In the genomic region with DNA sequence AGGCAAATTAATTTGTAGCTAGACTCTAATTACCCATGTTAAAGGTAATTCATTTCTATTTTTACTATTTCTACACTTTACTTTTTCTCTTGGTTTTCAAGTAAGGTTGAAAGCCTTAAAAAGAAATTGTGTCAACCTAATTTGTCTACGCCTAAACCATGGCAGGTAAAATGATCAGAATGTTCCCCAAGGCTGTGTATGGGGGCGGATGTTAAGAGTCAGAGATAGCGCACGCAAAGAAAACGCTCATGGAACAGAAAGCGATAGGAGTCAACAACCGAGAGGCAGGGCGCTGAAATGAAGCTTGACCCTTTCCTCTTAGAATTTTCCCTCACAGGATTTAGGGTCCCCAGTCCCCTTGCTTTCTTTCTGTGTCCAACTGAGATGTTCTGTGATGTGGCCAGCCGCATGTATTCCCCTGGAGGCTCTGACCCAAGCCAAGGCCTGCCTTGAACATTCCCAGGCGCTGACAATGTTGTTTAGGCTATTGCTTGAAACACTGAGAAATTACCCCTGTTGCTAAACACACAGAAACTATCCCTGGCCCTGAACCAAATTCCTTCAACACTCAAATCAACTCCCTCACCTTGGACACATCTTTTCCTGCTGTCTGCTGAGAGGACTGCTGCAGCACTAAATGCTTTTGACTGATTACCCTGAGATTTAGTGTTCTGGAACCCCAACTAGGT, we compare ENCODE assay signal across 26 cellular contexts. TPM values are rescaled to one million over a fixed set of nuclear protein-coding genes. Genes with fewer than 3 reads are reported as not detected.
DNase-seq lines count a peak whose midpoint lies in the region; FAIRE-seq and TF ChIP-seq lines count a peak whose summit lies in the region.
"Had no signal": no experiment of that assay in that cellular context is flagged by ENCODE, and none has a peak within 500 bp of the region (broad histone marks: within the 10 kb centered on the region; RNA-seq: fewer than 3 reads in every experiment).

No MANE protein-coding gene starts in this region.

- H4K8ac ChIP-seq in trophoblast cell (ENCODE audit: low read depth, low read length), result no peak overlapping the region

- H3K27me3 ChIP-seq in trophoblast cell (ENCODE audit: insufficient read depth, low read length), result no peaks in the 10 kb centered on the region
- H3K27me3 ChIP-seq: BLaER1, heart right ventricle, SJSA1, suprapubic skin, uterus had no signal

- H4K91ac ChIP-seq in trophoblast cell (ENCODE audit: low read depth, low read length), result no peak overlapping the region

- no peaks in the 10 kb centered on the region for H3K27me3 Mint-ChIP-seq in activated naive CD4-positive, alpha-beta T cell treated with anti-CD3 and anti-CD28 coated beads for 36 hours (ENCODE audit: low read depth)
- H3K27me3 Mint-ChIP-seq in glutamatergic neuron (ENCODE audit: unreplicated experiment), result peaks cover 2% of the 10 kb centered on the region
- H3K27me3 Mint-ChIP-seq: naive B cell, T-cell had no signal

- no peak for DNase-seq in activated naive CD4-positive, alpha-beta T cell treated with anti-CD3 and anti-CD28 coated beads for 36 hours
- DNase-seq in activated naive CD4-positive, alpha-beta T cell (lab: John Stamatoyannopoulos, UW), result no peak
- DNase-seq in NCI-H226 (peak; percentile 77), epithelial cell of esophagus (ENCODE audit: low read depth) (peak; percentile 47), trophoblast cell (peak; percentile 77 to 88), glutamatergic neuron (no peak), H54 (ENCODE audit: insufficient read length, low spot score) (no peak), middle frontal gyrus (ENCODE audit: extremely low spot score, low spot score) (no peak)
- DNase-seq: ACHN; activated T-cell treated with anti-CD3 and anti-CD28 coated beads, Interleukin-2, amount 50 U/mL, for 72 hours; H9; heart right ventricle; mesendoderm; naive B cell; NCI-H1105; NCI-H2029; NCI-H748 treated with DMSO at 0.1 percent for 48 hours; small intestine; stimulated activated CD4-positive, alpha-beta T cell treated with anti-CD3 and anti-CD28 coated beads, Interleukin-2, amount 100 ng/mL, for 24 hours; T-cell; uterus had no signal

- H3K4me3 Mint-ChIP-seq in activated naive CD4-positive, alpha-beta T cell treated with anti-CD3 and anti-CD28 coated beads for 36 hours, result no peak overlapping the region
- no peak overlapping the region for H3K4me3 Mint-ChIP-seq in glutamatergic neuron (ENCODE audit: unreplicated experiment)
- H3K4me3 Mint-ChIP-seq: activated T-cell treated with anti-CD3 and anti-CD28 coated beads, Interleukin-2, amount 50 U/mL, for 72 hours; H9; naive B cell; T-cell had no signal

- no peak overlapping the region for H3K18ac ChIP-seq in trophoblast cell (ENCODE audit: low read length)

- peaks cover 0 to 3% of the 10 kb centered on the region in 2 experiments for H3K4me1 ChIP-seq in trophoblast cell (ENCODE audit: control insufficient read depth in 1 of 2, insufficient read depth in 2 of 2, low read length in 2 of 2)
- H3K4me1 ChIP-seq: BLaER1, suprapubic skin, uterus had no signal

- no peak overlapping the region for H2BK12ac ChIP-seq in trophoblast cell (ENCODE audit: low read length)

- no peak overlapping the region for H3K4ac ChIP-seq in trophoblast cell (ENCODE audit: low read depth, low read length)

- H4K12ac ChIP-seq in trophoblast cell (ENCODE audit: low read depth, low read length), result no peak overlapping the region

- intact Hi-C loops in activated naive CD4-positive, alpha-beta T cell treated with anti-CD3 and anti-CD28 coated beads for 36 hours (cut with micrococcal nuclease), result no loop called here

- H3K79me1 ChIP-seq in trophoblast cell (ENCODE audit: low read length), result no peaks in the 10 kb centered on the region

- H3K4me1 Mint-ChIP-seq in activated naive CD4-positive, alpha-beta T cell treated with anti-CD3 and anti-CD28 coated beads for 36 hours (ENCODE audit: low read depth), result peaks cover 30% of the 10 kb centered on the region
- H3K4me1 Mint-ChIP-seq in glutamatergic neuron (ENCODE audit: low read depth, unreplicated experiment), result no peaks in the 10 kb centered on the region
- H3K4me1 Mint-ChIP-seq: H9 had no signal

- H3K23ac ChIP-seq in trophoblast cell (ENCODE audit: low read length), result no peak overlapping the region

- no CpG with 5 or more reads among the region's 10 CpGs for WGBS in trophoblast cell (ENCODE audit: extremely low coverage, insufficient coverage, insufficient read length)

- H3K4me3 ChIP-seq in epithelial cell of esophagus (ENCODE audit: low read length) (no peak overlapping the region), trophoblast cell (ENCODE audit: low read depth, low read length) (no peak overlapping the region)
- H3K4me3 ChIP-seq: BLaER1, GM12878, heart right ventricle, SJSA1, suprapubic skin, uterus had no signal

- TF ChIP-seq POLR2A in H54 (IDR thresholded peaks at IDR 0.05; ENCODE audit: low read depth, low read length), result no peak

- peak overlapping the region; percentile 33 for H3K27ac ChIP-seq in trophoblast cell (ENCODE audit: low read depth, low read length)
- H3K27ac ChIP-seq: BLaER1, heart right ventricle, HL-60, SJSA1, suprapubic skin, uterus had no signal

- H3K4me2 ChIP-seq in trophoblast cell (ENCODE audit: low read length), result no peak overlapping the region
- H3K4me2 ChIP-seq: BLaER1 had no signal

- peak overlapping the region; percentile 36 for H3K27ac Mint-ChIP-seq in activated naive CD4-positive, alpha-beta T cell treated with anti-CD3 and anti-CD28 coated beads for 36 hours
- no peak overlapping the region for H3K27ac Mint-ChIP-seq in glutamatergic neuron (ENCODE audit: unreplicated experiment)
- H3K27ac Mint-ChIP-seq: H9 had no signal

- no peak overlapping the region for H2BK5ac ChIP-seq in trophoblast cell (ENCODE audit: low read depth, low read length, poor library complexity)

- no peak overlapping the region for H2AK5ac ChIP-seq in trophoblast cell (ENCODE audit: low read length)

- no peaks in the 10 kb centered on the region for H3K79me2 ChIP-seq in trophoblast cell (ENCODE audit: control insufficient read depth, insufficient read depth, low read length, poor library complexity)

- no peak overlapping the region for H3K14ac ChIP-seq in trophoblast cell (ENCODE audit: low read length)

- no peaks in the 10 kb centered on the region for H3K9me3 Mint-ChIP-seq in activated naive CD4-positive, alpha-beta T cell treated with anti-CD3 and anti-CD28 coated beads for 36 hours
- no peaks in the 10 kb centered on the region for H3K9me3 Mint-ChIP-seq in glutamatergic neuron (ENCODE audit: unreplicated experiment)
- H3K9me3 Mint-ChIP-seq: activated T-cell treated with anti-CD3 and anti-CD28 coated beads, Interleukin-2, amount 50 U/mL, for 72 hours; H9; naive B cell; T-cell had no signal

- FAIRE-seq in H54 (lab: Jason Lieb, UNC), result no peak
- FAIRE-seq: GM12878, small intestine had no signal

- no peak overlapping the region for H2BK120ac ChIP-seq in trophoblast cell (ENCODE audit: insufficient read depth, low read length, poor library complexity)

- H3K9ac ChIP-seq in trophoblast cell (ENCODE audit: low read length), result no peak overlapping the region
- H3K9ac ChIP-seq: BLaER1 had no signal

- H3K9me3 ChIP-seq in trophoblast cell (ENCODE audit: insufficient read depth, low read depth, low read length), result no peaks in the 10 kb centered on the region
- H3K9me3 ChIP-seq: BLaER1, heart right ventricle, SJSA1, suprapubic skin, uterus had no signal

- CTCF ChIA-PET in activated naive CD4-positive, alpha-beta T cell treated with anti-CD3 and anti-CD28 coated beads for 36 hours (lab: Charles Lee), result interaction anchor here (1.0 to 1.3 kb wide), 2 partner anchors 10 to 12 kb away, joined by 3 read pairs; no protein-coding TSS in a partner anchor

- TF ChIP-seq CTCF in epithelial cell of esophagus (IDR thresholded peaks at IDR 0.05; ENCODE audit: insufficient read depth, low read depth, low read length, missing control alignments) (no peak), glutamatergic neuron (IDR thresholded peaks at IDR 0.05; ENCODE audit: partially characterized antibody, unreplicated experiment) (no peak)

- H2AFZ ChIP-seq in trophoblast cell (ENCODE audit: insufficient read depth, low read length, poor library complexity), result no peak overlapping the region

- peaks cover 53% of the 10 kb centered on the region for H3K36me3 Mint-ChIP-seq in activated naive CD4-positive, alpha-beta T cell treated with anti-CD3 and anti-CD28 coated beads for 36 hours (ENCODE audit: low read depth)
- H3K36me3 Mint-ChIP-seq in glutamatergic neuron (ENCODE audit: unreplicated experiment), result no peaks in the 10 kb centered on the region

- H3K36me3 ChIP-seq in trophoblast cell (ENCODE audit: control insufficient read depth in 1 of 2, insufficient read depth in 2 of 2, low read length in 2 of 2), result peaks cover 27 to 49% of the 10 kb centered on the region in 2 experiments
- H3K36me3 ChIP-seq: uterus had no signal

RNA-seq across cellular contexts. Expression of a gene that starts 10.9 kb away (rescaled TPM):
- 100 to 1,000 TPM; 236 to 252 TPM for total RNA-seq in activated naive CD4-positive, alpha-beta T cell treated with anti-CD3 and anti-CD28 coated beads for 36 hours
- polyA plus RNA-seq in trophoblast cell (2013), result 328 and 338 TPM in 2 replicates
- total RNA-seq in glutamatergic neuron (ENCODE audit: unreplicated experiment), result 149 TPM

RNA-seq across cellular contexts. Expression of a gene that starts 12.0 kb away (rescaled TPM):
- 10 to 100 TPM; 19.4 to 22.3 TPM for total RNA-seq in activated naive CD4-positive, alpha-beta T cell treated with anti-CD3 and anti-CD28 coated beads for 36 hours
- 24.0 and 25.4 TPM in 2 replicates for polyA plus RNA-seq in trophoblast cell (2013)
- total RNA-seq in glutamatergic neuron (ENCODE audit: unreplicated experiment), result 19.9 TPM

RNA-seq across cellular contexts. Expression of a gene that starts 42.3 kb away (rescaled TPM):
- total RNA-seq in activated naive CD4-positive, alpha-beta T cell treated with anti-CD3 and anti-CD28 coated beads for 36 hours, result 100 to 1,000 TPM; 106 to 109 TPM
- polyA plus RNA-seq in trophoblast cell (2013), result 50.5 and 51.8 TPM in 2 replicates
- 59.0 TPM for total RNA-seq in glutamatergic neuron (ENCODE audit: unreplicated experiment)

Comparison
In these comparisons a context has a peak if more than half of its experiments do, and no peak if none do; other contexts are left out.
1. DNase-seq: peak in NCI-H226 (single experiment), epithelial cell of esophagus (single experiment) and trophoblast cell (2 of 2); none in activated naive CD4-positive, alpha-beta T cell treated with anti-CD3 and anti-CD28 coated beads for 36 hours (single experiment), activated naive CD4-positive, alpha-beta T cell (0 of 4), glutamatergic neuron (single experiment), H54 (single experiment) and middle frontal gyrus (single experiment).